25 cellular contexts compared by ENCODE assay signal in genomic region chr3:21328982-21329381, GRCh38.
A peak's percentile ranks its signal among the peaks of the same experiment; 100 is the strongest.
DNase-seq lines count a peak whose midpoint lies in the region; ATAC-seq and TF ChIP-seq lines count a peak whose summit lies in the region.
"Had no signal": no experiment of that assay in that cellular context is flagged by ENCODE, and none has a peak within 500 bp of the region (broad histone marks: within the 10 kb centered on the region; RNA-seq: fewer than 3 reads in every experiment).

No MANE protein-coding gene starts in this region.

- DNase-seq in DMS 273 (lab: John Stamatoyannopoulos, UW; ENCODE audit: unreplicated experiment) (peak; percentile 75), GM23338 (ENCODE audit: low spot score) (no peak), NCI-H446 (lab: John Stamatoyannopoulos, UW) (peak; percentile 76 to 88), cerebellum (ENCODE audit: low spot score) (peak; percentile 66), COLO829 (ENCODE audit: low spot score) (no peak), AG08395 (ENCODE audit: low spot score) (no peak)
- DNase-seq in stimulated activated CD4-positive, alpha-beta T cell treated with anti-CD3 and anti-CD28 coated beads, Interleukin-4, amount 100 ng/mL, for 24 hours, result no peak
- DNase-seq in stimulated activated CD4-positive, alpha-beta T cell treated with anti-CD3 and anti-CD28 coated beads, Interleukin-4, amount 100 ng/mL, for 1 hour, result no peak
- DNase-seq: Caco-2; CD4-positive, alpha-beta memory T cell; DMS79 treated with DMSO at 0.1 percent for 48 hours; GM23248; H9; Karpas-422; NCI-H1092 treated with DMSO at 0.1 percent for 48 hours; NCI-H1436; NCI-H2029; NCI-H226; NCI-H524; NCI-H774; SHP77; SW 1271 had no signal

- peaks cover 5% of the 10 kb centered on the region; the same call in 1 of the 2 replicates for H3K4me1 ChIP-seq in GM23338 (ENCODE audit: insufficient read depth)
- H3K4me1 ChIP-seq: Caco-2 had no signal

- H3K79me2 ChIP-seq in GM23338 (replicated peaks; ENCODE audit: insufficient read depth), result no peaks in the 10 kb centered on the region

- no peak overlapping the region for H3K4me3 Mint-ChIP-seq in GM23338
- H3K4me3 Mint-ChIP-seq: H9; T-helper 1 cell treated with Interleukin-12 subunit alpha and Interleukin-12 subunit beta and Interleukin-4 antibody, amounts not matched to agents 30 μg/mL and 1 μg/mL, for 36 hours had no signal

- TF ChIP-seq CTCF in GM23338 (conservative IDR thresholded peaks at IDR 0.05; ENCODE audit: low read depth in 2 of 2), result no peak

- H3K27ac Mint-ChIP-seq in GM23338, result 0 out of 2 replicates have a peak overlapping the region, but pooled peaks have one; percentile 82
- H3K27ac Mint-ChIP-seq: T-helper 1 cell treated with Interleukin-12 subunit alpha and Interleukin-12 subunit beta and Interleukin-4 antibody, amounts not matched to agents 30 μg/mL and 1 μg/mL, for 36 hours had no signal

- no peak for ATAC-seq in GM23338
- ATAC-seq: HepG2 had no signal

- no peak overlapping the region for H3K4me2 ChIP-seq in GM23338

- peaks cover 10% of the 10 kb centered on the region; the same call in 2 of the 3 replicates for H3K4me1 Mint-ChIP-seq in GM23338

- H4K20me1 ChIP-seq in GM23338 (replicated peaks; ENCODE audit: insufficient read depth), result no peaks in the 10 kb centered on the region

- no peaks in the 10 kb centered on the region for H3K9me3 Mint-ChIP-seq in GM23338
- H3K9me3 Mint-ChIP-seq: H9; T-helper 1 cell treated with Interleukin-12 subunit alpha and Interleukin-12 subunit beta and Interleukin-4 antibody, amounts not matched to agents 30 μg/mL and 1 μg/mL, for 36 hours had no signal

- peaks cover 2% of the 10 kb centered on the region for H3K27me3 Mint-ChIP-seq in GM23338 (ENCODE audit: insufficient read depth, low read depth, poor library complexity)
- H3K27me3 Mint-ChIP-seq: CD4-positive, alpha-beta memory T cell had no signal

- no peaks in the 10 kb centered on the region for H3K9me2 ChIP-seq in GM23338 (ENCODE audit: insufficient read depth)

- H2AFZ ChIP-seq in GM23338, result no peak overlapping the region
- H2AFZ ChIP-seq: GM23248 had no signal

- no peak overlapping the region for H3K27ac ChIP-seq in GM23338 (ENCODE audit: low read depth)
- H3K27ac ChIP-seq: GM23248, RWPE1 had no signal

- H3K36me3 ChIP-seq in GM23338 (ENCODE audit: insufficient read depth), result no peaks in the 10 kb centered on the region

- no peaks in the 10 kb centered on the region for H3K27me3 ChIP-seq in GM23338 (ENCODE audit: insufficient read depth)

- H3F3A ChIP-seq in GM23338 (replicated peaks; ENCODE audit: low read depth), result no peaks in the 10 kb centered on the region

- no peaks in the 10 kb centered on the region for H3K36me3 Mint-ChIP-seq in GM23338 (ENCODE audit: low read depth)
- H3K36me3 Mint-ChIP-seq: CD4-positive, alpha-beta memory T cell had no signal

- no peak overlapping the region for H3K4me3 ChIP-seq in GM23338
- H3K4me3 ChIP-seq: GM23248 had no signal

TF ChIP-seq in GM23338, 12 proteins besides CTCF, POLR2A, EP300 and RAD21 (continues in another document):
- TF ChIP-seq ZNF331 (CRISPR knock-in tag; IDR thresholded peaks at IDR 0.05; ENCODE audit: low read depth), result no peak
- no peak for TF ChIP-seq JUNB (IDR thresholded peaks at IDR 0.05; ENCODE audit: unreplicated experiment)
- TF ChIP-seq ZNF462 (CRISPR knock-in tag; IDR thresholded peaks at IDR 0.05), result no peak
- TF ChIP-seq STAT1 (IDR thresholded peaks at IDR 0.05; ENCODE audit: unreplicated experiment), result no peak
- no peak for TF ChIP-seq REST (IDR thresholded peaks at IDR 0.05; ENCODE audit: unreplicated experiment)
- no peak for TF ChIP-seq ZNF114 (CRISPR knock-in tag; IDR thresholded peaks at IDR 0.05)
- TF ChIP-seq ETS1 (IDR thresholded peaks at IDR 0.05), result no peak
- TF ChIP-seq NANOG (IDR thresholded peaks at IDR 0.05; ENCODE audit: borderline replicate concordance), result no peak

Comparison
In these comparisons a context has a peak if more than half of its experiments do, and no peak if none do; other contexts are left out.
1. DNase-seq: peak in DMS 273 (single experiment), NCI-H446 (2 of 2) and cerebellum (single experiment); none in GM23338 (single experiment), stimulated activated CD4-positive, alpha-beta T cell treated with anti-CD3 and anti-CD28 coated beads, Interleukin-4, amount 100 ng/mL, for 24 hours (single experiment), COLO829 (single experiment), AG08395 (single experiment) and stimulated activated CD4-positive, alpha-beta T cell treated with anti-CD3 and anti-CD28 coated beads, Interleukin-4, amount 100 ng/mL, for 1 hour (single experiment).